11 cellular contexts compared by ENCODE assay signal in the genomic region with DNA sequence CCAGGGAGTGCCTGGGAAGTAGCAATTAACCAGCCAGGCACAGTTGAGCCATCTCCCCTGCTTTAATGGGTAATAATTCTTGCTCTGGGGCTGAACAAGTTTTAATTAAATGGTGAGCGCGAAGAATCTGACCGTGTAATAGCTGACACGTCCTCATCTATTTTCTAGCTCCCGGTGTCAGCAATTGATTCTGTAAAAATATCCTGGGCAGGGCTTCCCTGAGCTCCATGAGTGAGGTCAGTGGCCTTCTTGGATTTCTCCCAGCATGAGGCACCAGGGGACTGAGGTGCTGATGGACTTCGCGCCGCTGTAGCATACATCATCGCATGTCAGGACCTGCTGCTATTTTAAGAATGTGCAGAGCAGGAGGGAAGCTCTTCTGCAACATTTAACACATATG. TPM values are rescaled to one million over a fixed set of nuclear protein-coding genes. Genes with fewer than 3 reads are reported as not detected.
DNase-seq lines count a peak whose midpoint lies in the region; ATAC-seq and TF ChIP-seq lines count a peak whose summit lies in the region.
"Had no signal": no experiment of that assay in that cellular context is flagged by ENCODE, and none has a peak within 500 bp of the region (broad histone marks: within the 10 kb centered on the region; RNA-seq: fewer than 3 reads in every experiment).

No MANE protein-coding gene starts in this region.

- DNase-seq in Right ventricle myocardium superior (peak; percentile 73), right atrium auricular region (ENCODE audit: low spot score) (no peak), cardiac fibroblast (ENCODE audit: low read depth in 2 of 2) (peak; percentile 72 to 83), lung (ENCODE audit: low spot score) (no peak)
- DNase-seq in stimulated activated CD4-positive, alpha-beta T cell treated with anti-CD3 and anti-CD28 coated beads, Interleukin-12 subunit alpha, Interleukin-12 subunit beta, amount 100 ng/mL, for 4 hours: no peak
- no peak for DNase-seq in natural killer cell treated with Interleukin-12 subunit alpha and Interleukin-12 subunit beta and Interleukin-15 and Interleukin-18, amount 100 ng/mL, for 72 hours (ENCODE audit: low spot score)
- DNase-seq: activated naive CD4-positive, alpha-beta T cell treated with anti-CD3 and anti-CD28 coated beads, Interleukin-2, amount 10 ng/mL, durations not matched to agents 7 days and 5 days had no signal

- H3K36me3 ChIP-seq in right atrium auricular region (no peaks in the 10 kb centered on the region), lung (ENCODE audit: control insufficient read depth in 2 of 2, insufficient read depth in 2 of 2, low read length in 2 of 2) (no peaks in the 10 kb centered on the region)

- ATAC-seq in Right ventricle myocardium superior (ENCODE audit: poor library complexity) (peak; percentile 93), lung (ENCODE audit: insufficient read depth, low FRiP score) (no peak), GM21576 (IDR thresholded peaks at IDR 0.05; ENCODE audit: unreplicated experiment) (no peak), GM18861 (IDR thresholded peaks at IDR 0.05; ENCODE audit: unreplicated experiment) (no peak)
- no peak for ATAC-seq in natural killer cell treated with Interleukin-12 subunit alpha and Interleukin-12 subunit beta and Interleukin-15 and Interleukin-18, amount 100 ng/mL, for 72 hours

- H3K27ac Mint-ChIP-seq in natural killer cell treated with Interleukin-12 subunit alpha and Interleukin-12 subunit beta and Interleukin-15 and Interleukin-18, amount 100 ng/mL, for 72 hours: no peak overlapping the region
- H3K27ac Mint-ChIP-seq: activated naive CD4-positive, alpha-beta T cell treated with anti-CD3 and anti-CD28 coated beads, Interleukin-2, amount 10 ng/mL, durations not matched to agents 7 days and 5 days; T-helper 2 cell treated with Interferon-gamma antibody and Interleukin-4, amounts not matched to agents 5 μg/mL and 100 μg/mL, for 36 hours had no signal

- H3K27me3 ChIP-seq in right atrium auricular region (no peaks in the 10 kb centered on the region), lung (ENCODE audit: control insufficient read depth, insufficient read depth) (no peaks in the 10 kb centered on the region)

- H3K4me1 ChIP-seq in right atrium auricular region (peaks cover 0 to 35% of the 10 kb centered on the region in 2 donors), lung (ENCODE audit: control insufficient read depth in 2 of 2, insufficient read depth in 2 of 2, low read length in 2 of 2) (peaks cover 2 to 14% of the 10 kb centered on the region in 2 donors)

- H3K4me3 ChIP-seq in right atrium auricular region (no peak overlapping the region), cardiac fibroblast (replicated peaks in 1 of 2; ENCODE audit: low read depth in 2 of 2, low read length in 2 of 2) (no peak overlapping the region), lung (no peak overlapping the region)

- no peak overlapping the region for H3K4me3 Mint-ChIP-seq in natural killer cell treated with Interleukin-12 subunit alpha and Interleukin-12 subunit beta and Interleukin-15 and Interleukin-18, amount 100 ng/mL, for 72 hours
- H3K4me3 Mint-ChIP-seq: activated naive CD4-positive, alpha-beta T cell treated with anti-CD3 and anti-CD28 coated beads, Interleukin-2, amount 10 ng/mL, durations not matched to agents 7 days and 5 days; T-helper 2 cell treated with Interferon-gamma antibody and Interleukin-4, amounts not matched to agents 5 μg/mL and 100 μg/mL, for 36 hours had no signal

- peaks cover 6 to 25% of the 10 kb centered on the region in 2 donors for H3K4me1 Mint-ChIP-seq in natural killer cell treated with Interleukin-12 subunit alpha and Interleukin-12 subunit beta and Interleukin-15 and Interleukin-18, amount 100 ng/mL, for 72 hours (ENCODE audit: low read depth in 2 of 2)

- TF ChIP-seq CTCF in right atrium auricular region (IDR thresholded peaks at IDR 0.05): no peak
- no peak for TF ChIP-seq CTCF in cardiac fibroblast (IDR thresholded peaks at IDR 0.05; ENCODE audit: low read depth, low read length)
- no peak for TF ChIP-seq CTCF in lung (IDR thresholded peaks at IDR 0.05; ENCODE audit: control extremely low read depth, extremely low read depth)

- H3K27ac ChIP-seq in right atrium auricular region (peak overlapping the region in 1 of 2 donors; percentile 41), lung (ENCODE audit: low read depth in 1 of 2, low read length in 1 of 2) (peak overlapping the region; percentile 20 to 49)

- no peaks in the 10 kb centered on the region for H3K36me3 Mint-ChIP-seq in natural killer cell treated with Interleukin-12 subunit alpha and Interleukin-12 subunit beta and Interleukin-15 and Interleukin-18, amount 100 ng/mL, for 72 hours

- intact Hi-C loops in Right ventricle myocardium superior (cut with DNase I): no loop called here

- H3K9me3 Mint-ChIP-seq in natural killer cell treated with Interleukin-12 subunit alpha and Interleukin-12 subunit beta and Interleukin-15 and Interleukin-18, amount 100 ng/mL, for 72 hours: no peaks in the 10 kb centered on the region

- WGBS in lung, 2 donors: 76 to 85% methylated on average over 9 of the region's 9 CpGs

- peaks cover 0 to 14% of the 10 kb centered on the region in 2 donors for H3K9me3 ChIP-seq in right atrium auricular region
- peaks cover 0 to 9% of the 10 kb centered on the region in 2 donors for H3K9me3 ChIP-seq in lung (ENCODE audit: control insufficient read depth in 2 of 2, insufficient read depth in 1 of 2, low read length in 1 of 2)

- no peaks in the 10 kb centered on the region for H3K27me3 Mint-ChIP-seq in natural killer cell treated with Interleukin-12 subunit alpha and Interleukin-12 subunit beta and Interleukin-15 and Interleukin-18, amount 100 ng/mL, for 72 hours
- H3K27me3 Mint-ChIP-seq: activated naive CD4-positive, alpha-beta T cell treated with anti-CD3 and anti-CD28 coated beads, Interleukin-2, amount 10 ng/mL, durations not matched to agents 7 days and 5 days had no signal

RNA-seq across cellular contexts. Expression of a gene that starts 27.0 kb away (rescaled TPM):
- 8.5 TPM for total RNA-seq in Right ventricle myocardium superior
- total RNA-seq in right atrium auricular region: 10 to 100 TPM; 10.7 to 19.6 TPM
- 10 to 100 TPM; 44.8 to 50.5 TPM for total RNA-seq in lung
- 10 to 100 TPM in 1 of 2 donors, 1 to 10 TPM in 1; 9.6 to 10.4 TPM for polyA plus RNA-seq in lung
- total RNA-seq in natural killer cell treated with Interleukin-12 subunit alpha and Interleukin-12 subunit beta and Interleukin-15 and Interleukin-18, amount 100 ng/mL, for 72 hours: 10 to 100 TPM; 16.8 to 31.0 TPM

RNA-seq across cellular contexts. Expression of a gene that starts 27.6 kb away (rescaled TPM):
- total RNA-seq in Right ventricle myocardium superior: not detected
- not detected for total RNA-seq in right atrium auricular region
- not detected for total RNA-seq in lung
- polyA plus RNA-seq in lung: not detected
- not detected for total RNA-seq in natural killer cell treated with Interleukin-12 subunit alpha and Interleukin-12 subunit beta and Interleukin-15 and Interleukin-18, amount 100 ng/mL, for 72 hours
- total RNA-seq: temporal lobe had no signal

Comparison
In these comparisons a context has a peak if more than half of its experiments do, and no peak if none do; other contexts are left out.
1. DNase-seq: peak in Right ventricle myocardium superior (single experiment) and cardiac fibroblast (2 of 2); none in right atrium auricular region (single experiment), lung (single experiment), stimulated activated CD4-positive, alpha-beta T cell treated with anti-CD3 and anti-CD28 coated beads, Interleukin-12 subunit alpha, Interleukin-12 subunit beta, amount 100 ng/mL, for 4 hours (single experiment) and natural killer cell treated with Interleukin-12 subunit alpha and Interleukin-12 subunit beta and Interleukin-15 and Interleukin-18, amount 100 ng/mL, for 72 hours (single experiment).